ENCODE assay signal across 25 cellular contexts in the genomic region with DNA sequence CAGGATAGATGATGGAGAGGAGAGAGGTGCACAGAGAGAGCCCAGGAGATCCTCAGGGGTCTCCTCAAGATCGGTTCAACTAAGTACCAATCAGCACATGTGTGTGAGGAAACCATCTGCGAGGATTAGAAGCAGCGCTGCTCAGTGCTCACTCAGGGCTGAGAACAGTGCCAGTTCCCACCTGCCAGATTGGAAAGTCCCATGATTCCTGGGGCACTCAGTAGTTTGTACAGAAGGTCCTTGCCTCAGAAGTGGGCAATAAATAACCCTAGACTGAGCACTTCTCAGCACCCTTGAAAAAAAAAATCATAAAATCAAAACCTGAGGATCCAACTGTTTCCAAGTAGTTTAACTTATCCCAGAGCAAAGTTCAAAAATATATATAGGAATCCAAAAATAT. TPM values are rescaled to one million over a fixed set of nuclear protein-coding genes. Genes with fewer than 3 reads are reported as not detected.
DNase-seq lines count a peak whose midpoint lies in the region; ATAC-seq, FAIRE-seq and TF ChIP-seq lines count a peak whose summit lies in the region.
"Had no signal": no experiment of that assay in that cellular context is flagged by ENCODE, and none has a peak within 500 bp of the region (broad histone marks: within the 10 kb centered on the region; RNA-seq: fewer than 3 reads in every experiment).

No MANE protein-coding gene starts in this region.

- no peak overlapping the region for H4K91ac ChIP-seq in H1 (replicated peaks; ENCODE audit: insufficient read length, low read length)

- no peak overlapping the region for H3K14ac ChIP-seq in H1 (ENCODE audit: insufficient read length)

- H3K79me2 ChIP-seq in H1 (ENCODE audit: control insufficient read depth in 1 of 2, insufficient read depth in 2 of 2, low read length in 2 of 2): no peaks in the 10 kb centered on the region

- no peak overlapping the region for H4K5ac ChIP-seq in H1 (ENCODE audit: insufficient read length, low read depth, low read length)

- no peak overlapping the region for H3K4ac ChIP-seq in H1 (replicated peaks; ENCODE audit: insufficient read length, low read depth, low read length)

- H3K18ac ChIP-seq in H1 (ENCODE audit: extremely low read depth, low read length): no peak overlapping the region

- no peak for TF ChIP-seq EP300 in H1 (IDR thresholded peaks at IDR 0.05; ENCODE audit: borderline replicate concordance in 1 of 2, low read depth in 2 of 2, low read length in 2 of 2)

- ATAC-seq in psoas muscle (peak; percentile 43 to 78 (median 74)), HG02588 (IDR thresholded peaks at IDR 0.05; ENCODE audit: unreplicated experiment) (no peak)
- ATAC-seq: PC-3 had no signal

- no peak overlapping the region for H2BK12ac ChIP-seq in H1 (ENCODE audit: low read depth, low read length)

- H3K27me3 ChIP-seq in H1 (replicated peaks in 1 of 4; ENCODE audit: control insufficient read depth in 3 of 4, extremely low read depth in 1 of 4, insufficient read depth in 3 of 4, low read length in 3 of 4): no peaks in the 10 kb centered on the region
- no peaks in the 10 kb centered on the region for H3K27me3 ChIP-seq in psoas muscle (ENCODE audit: insufficient read depth in 3 of 3, low read length in 2 of 3)
- H3K27me3 ChIP-seq in effector memory CD4-positive, alpha-beta T cell (replicated peaks; ENCODE audit: control insufficient read depth, insufficient read depth, low read length, poor library complexity, severe bottlenecking): no peaks in the 10 kb centered on the region

- H3K4me2 ChIP-seq in H1 (ENCODE audit: insufficient read depth in 1 of 2, low read depth in 2 of 2, low read length in 2 of 2): no peak overlapping the region

- H3K4me1 ChIP-seq in H1 (replicated peaks in 1 of 4; ENCODE audit: control insufficient read depth in 3 of 4, insufficient read depth in 4 of 4, low read length in 3 of 4): no peaks in the 10 kb centered on the region
- H3K4me1 ChIP-seq in psoas muscle: peaks cover 50% of the 10 kb centered on the region
- H3K4me1 ChIP-seq in effector memory CD4-positive, alpha-beta T cell (ENCODE audit: control insufficient read depth, insufficient read depth, low read length, poor library complexity, severe bottlenecking): no peaks in the 10 kb centered on the region

- no peaks in the 10 kb centered on the region for H4K20me1 ChIP-seq in H1 (replicated peaks in 1 of 2; ENCODE audit: control insufficient read depth in 1 of 2, insufficient read depth in 2 of 2, low read length in 2 of 2)

- H3K27ac ChIP-seq in H1 (ENCODE audit: low read depth, low read length) (no peak overlapping the region), psoas muscle (peak overlapping the region; percentile 58)
- no peak overlapping the region for H3K27ac ChIP-seq in effector memory CD4-positive, alpha-beta T cell (ENCODE audit: insufficient read depth, low read length, poor library complexity, severe bottlenecking)
- H3K27ac ChIP-seq: SJSA1 had no signal

- H2BK5ac ChIP-seq in H1 (ENCODE audit: low read depth, low read length): no peak overlapping the region

- no peak for TF ChIP-seq POLR2A in H1 (IDR thresholded peaks at IDR 0.05; ENCODE audit: control extremely low read depth in 1 of 2, low read depth in 2 of 2, low read length in 2 of 2)

- no peak overlapping the region for H2BK15ac ChIP-seq in H1 (ENCODE audit: low read length)

- no peak overlapping the region for H2AK5ac ChIP-seq in H1 (ENCODE audit: low read depth, low read length)

- H2AFZ ChIP-seq in H1 (ENCODE audit: low read length): peak overlapping the region; percentile 45; the same call in 1 of the 2 replicates

- H3K36me3 ChIP-seq in H1 (ENCODE audit: control insufficient read depth in 2 of 4, insufficient read depth in 4 of 4, low read length in 3 of 4) (no peaks in the 10 kb centered on the region), psoas muscle (ENCODE audit: insufficient read depth in 1 of 2, low read depth in 1 of 2) (no peaks in the 10 kb centered on the region)
- peaks cover 3% of the 10 kb centered on the region for H3K36me3 ChIP-seq in effector memory CD4-positive, alpha-beta T cell (ENCODE audit: control insufficient read depth, insufficient read depth, low read length)
- H3K36me3 ChIP-seq: SJSA1 had no signal

- no peak overlapping the region for H2BK20ac ChIP-seq in H1 (ENCODE audit: low read length)

- TF ChIP-seq RAD21 in H1 (IDR thresholded peaks at IDR 0.05 in 1 of 2, conservative IDR thresholded peaks at IDR 0.05 in 1 of 2; ENCODE audit: low read depth in 2 of 2, low read length in 2 of 2): no peak

- POLR2A ChIA-PET in H1 (lab: Charles Lee; ENCODE audit: partially characterized antibody): no interaction called here

- no peak overlapping the region for H4K8ac ChIP-seq in H1 (ENCODE audit: extremely low read depth, insufficient read depth, low read length)

- intact Hi-C loops in psoas muscle (cut with DNase I): no loop called here

- WGBS in H1 (ENCODE audit: extremely low coverage in 1 of 2, insufficient coverage in 1 of 2, insufficient read length in 1 of 2, insufficient replicate concordance in 2 of 2, low coverage in 1 of 2, low lambda C conversion rate in 2 of 2, missing lambda C conversion rate in 1 of 2), 2 experiments: 98% methylated on average over 3 of the region's 3 CpGs; no CpG with 5 or more reads in 1 of the 2 experiments
- WGBS in psoas muscle, 3 donors: 16 to 41% (median 25%) methylated on average over 3 of the region's 3 CpGs

- H3K9me3 ChIP-seq in H1 (ENCODE audit: insufficient read depth in 2 of 2, low read depth in 1 of 2, low read length in 1 of 2): no peaks in the 10 kb centered on the region
- H3K9me3 ChIP-seq in psoas muscle: no peaks in the 10 kb centered on the region
- H3K9me3 ChIP-seq in effector memory CD4-positive, alpha-beta T cell (ENCODE audit: control insufficient read depth, low read length): no peaks in the 10 kb centered on the region
- H3K9me3 ChIP-seq: SJSA1 had no signal

- no peaks in the 10 kb centered on the region for H3K79me1 ChIP-seq in H1 (ENCODE audit: low read depth, low read length)

- no peak overlapping the region for H2BK120ac ChIP-seq in H1 (replicated peaks; ENCODE audit: low read depth, low read length)

- no peak overlapping the region for H3K9ac ChIP-seq in H1 (replicated peaks in 1 of 4; ENCODE audit: extremely low read depth in 1 of 4, low read depth in 3 of 4, low read length in 3 of 4)

- CTCF ChIA-PET in H1 (lab: Charles Lee; ENCODE audit: partially characterized antibody): interaction anchor here (0.6 to 0.7 kb wide), 2 partner anchors 16 to 337 kb away, joined by 3 read pairs; no protein-coding TSS in a partner anchor

- FAIRE-seq in H1 (lab: Jason Lieb, UNC): no peak
- FAIRE-seq: GM18507 had no signal

- H3K4me3 ChIP-seq in H1 (ENCODE audit: extremely low read depth in 1 of 4, insufficient read depth in 2 of 4, low read depth in 3 of 4, low read length in 4 of 4) (no peak overlapping the region), psoas muscle (no peak overlapping the region)
- no peak overlapping the region for H3K4me3 ChIP-seq in effector memory CD4-positive, alpha-beta T cell (ENCODE audit: insufficient read depth, low read depth, low read length, poor library complexity, severe bottlenecking)
- H3K4me3 ChIP-seq: SJSA1 had no signal

- H3K56ac ChIP-seq in H1 (replicated peaks; ENCODE audit: insufficient read length, low read depth, low read length): no peak overlapping the region

- peak; percentile 26 for DNase-seq in NCI-H82 (lab: John Stamatoyannopoulos, UW)
- DNase-seq in NCI-H82 treated with DMSO at 0.1 percent for 48 hours (lab: John Stamatoyannopoulos, UW; ENCODE audit: unreplicated experiment): no peak
- DNase-seq in H1 (ENCODE audit: low read depth in 1 of 2, low spot score in 2 of 2): no peak
- DNase-seq in psoas muscle: no peak
- DNase-seq in ecto neural progenitor cell (ENCODE audit: low spot score): no peak
- no peak for DNase-seq in cortex of kidney (lab: John Stamatoyannopoulos, UW)
- DNase-seq in effector memory CD4-positive, alpha-beta T cell: no peak
- DNase-seq: 8988T; ACHN; DMS153; H9; HFFc6; IMR-90; KG1; MM.1S; NCI-H2029; NCI-H446 treated with DMSO at 0.1 percent for 48 hours; NCI-H748 treated with DMSO at 0.1 percent for 48 hours; NK-92 treated with Interleukin-12 subunit alpha and Interleukin-12 subunit beta, amount 100 ng/mL, for 24 hours; PC-3 had no signal

- no peak overlapping the region for H3K23ac ChIP-seq in H1 (ENCODE audit: insufficient read length)

- TF ChIP-seq CTCF in H1 (IDR thresholded peaks at IDR 0.05; ENCODE audit: control extremely low read depth in 1 of 3, insufficient read depth in 1 of 3, low read depth in 1 of 3, low read length in 3 of 3) (no peak), psoas muscle (IDR thresholded peaks at IDR 0.05) (no peak)

- H3K23me2 ChIP-seq in H1 (ENCODE audit: low read depth, low read length): no peaks in the 10 kb centered on the region

TF ChIP-seq in H1, 55 proteins besides CTCF, POLR2A, EP300 and RAD21 (continues in another document):
- TF ChIP-seq SUZ12 (IDR thresholded peaks at IDR 0.05; ENCODE audit: low read length) (no peak), CTBP2 (IDR thresholded peaks at IDR 0.05; ENCODE audit: borderline replicate concordance, insufficient read depth, insufficient read length, low read length) (no peak), ASH2L (IDR thresholded peaks at IDR 0.05; ENCODE audit: low read length) (no peak)

RNA-seq across cellular contexts. Expression of a gene that starts 53.8 kb away (rescaled TPM):
- 3.1 and 3.4 TPM in 2 replicates for total RNA-seq in H1 (2021; fragmentation: NEBNext Ultra II Directional; extraction: Animal tissue kit (Norgen Biotek cat#: 25700))
- polyA plus RNA-seq in H1 (2011; rRNA removed) (3.3 and 4.3 TPM in 2 replicates), psoas muscle (1 to 10 TPM in 1 of 3 donors, under 1 TPM in 2; 0.59 to 1.5 (median 0.72) TPM)
- polyA plus RNA-seq in H1 (2011; cell fraction: cytosol; rRNA removed): 3.6 TPM
- 7.8 TPM for polyA plus RNA-seq in H1 (2011; cell fraction: nucleus; rRNA removed)
- 2.4 to 3.8 TPM (median 3.3 TPM) in 4 replicates for polyA plus RNA-seq in H1 (2012, experiment 1 of 2)
- polyA plus RNA-seq in H1 (2012, experiment 2 of 2): 3.6 TPM
- polyA plus RNA-seq in H1 (2013, experiment 1 of 2): 2.9 TPM
- 3.4 TPM for polyA plus RNA-seq in H1 (2013, experiment 2 of 2)
- polyA minus RNA-seq in H1 (2011; rRNA and poly(A)+ RNA removed): 5.6 and 6.2 TPM in 2 replicates
- polyA minus RNA-seq in H1 (2011; cell fraction: cytosol; rRNA and poly(A)+ RNA removed): 2.8 TPM
- 3.9 TPM for polyA minus RNA-seq in H1 (2011; cell fraction: nucleus; rRNA and poly(A)+ RNA removed)
- total RNA-seq in psoas muscle: 1 to 10 TPM; 2.0 to 5.7 (median 2.5) TPM

RNA-seq across cellular contexts. Expression of a gene that starts 59.7 kb away (rescaled TPM):
- total RNA-seq in H1 (2021; fragmentation: NEBNext Ultra II Directional; extraction: Animal tissue kit (Norgen Biotek cat#: 25700)): 4.8 and 5.1 TPM in 2 replicates
- 4.8 and 6.6 TPM in 2 replicates for polyA plus RNA-seq in H1 (2011; rRNA removed)
- polyA plus RNA-seq in H1 (2011; cell fraction: cytosol; rRNA removed): 5.1 TPM
- polyA plus RNA-seq in H1 (2011; cell fraction: nucleus; rRNA removed): 6.2 TPM
- polyA plus RNA-seq in H1 (2012, experiment 1 of 2): 4.2 to 8.5 TPM (median 6.2 TPM) in 4 replicates
- 3.5 TPM for polyA plus RNA-seq in H1 (2012, experiment 2 of 2)
- 4.4 TPM for polyA plus RNA-seq in H1 (2013, experiment 1 of 2)
- 4.0 TPM for polyA plus RNA-seq in H1 (2013, experiment 2 of 2)
- polyA minus RNA-seq in H1 (2011; rRNA and poly(A)+ RNA removed): 14.7 and 19.7 TPM in 2 replicates
- 3.5 TPM for polyA minus RNA-seq in H1 (2011; cell fraction: cytosol; rRNA and poly(A)+ RNA removed)
- polyA minus RNA-seq in H1 (2011; cell fraction: nucleus; rRNA and poly(A)+ RNA removed): 17.6 TPM
- total RNA-seq in psoas muscle: under 1 TPM in 1 of 4 donors, not detected in 3; 0.21 TPM
- polyA plus RNA-seq in psoas muscle: under 1 TPM in 1 of 3 donors, not detected in 2; 0.01 TPM
- total RNA-seq: Daoy, G401, IMR-90, PC-3, SJSA1 had no signal
